Comparison of ENCODE assay signal across 1 cellular context in the genomic region with DNA sequence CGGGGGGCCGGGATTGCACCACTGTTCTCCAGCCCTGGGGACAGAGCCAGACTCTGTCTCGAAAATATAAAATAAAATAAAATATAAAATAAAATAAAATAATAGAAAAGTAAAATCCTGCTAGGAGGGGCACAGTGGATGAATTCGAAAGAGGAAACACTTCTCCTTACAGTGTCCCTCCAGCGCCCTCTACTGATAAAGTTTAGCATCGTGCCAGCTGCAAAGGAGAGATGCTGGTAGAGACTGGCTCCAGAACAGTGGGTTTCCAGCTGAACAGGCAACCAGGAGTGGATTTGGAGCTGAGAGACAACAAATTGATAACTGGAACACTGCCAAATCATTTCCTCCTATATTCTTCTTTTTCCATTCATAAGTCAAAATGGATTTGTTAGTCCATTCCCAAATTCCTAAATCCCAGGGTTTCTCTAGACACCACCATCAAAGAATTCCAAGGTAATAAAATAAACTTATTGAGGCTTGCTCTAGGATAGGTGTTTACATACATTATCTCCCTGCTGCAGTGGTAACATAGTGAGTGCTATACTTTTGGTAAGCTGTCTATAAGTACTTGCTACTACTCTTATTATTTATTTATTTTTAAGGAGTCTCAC.
TF ChIP-seq lines count a peak whose summit lies in the region.

No MANE protein-coding gene starts in this region.

TF ChIP-seq in HEK293, 187 proteins besides CTCF, POLR2A, EP300 and RAD21 (continued from another document):
- TF ChIP-seq, protein P1, sequence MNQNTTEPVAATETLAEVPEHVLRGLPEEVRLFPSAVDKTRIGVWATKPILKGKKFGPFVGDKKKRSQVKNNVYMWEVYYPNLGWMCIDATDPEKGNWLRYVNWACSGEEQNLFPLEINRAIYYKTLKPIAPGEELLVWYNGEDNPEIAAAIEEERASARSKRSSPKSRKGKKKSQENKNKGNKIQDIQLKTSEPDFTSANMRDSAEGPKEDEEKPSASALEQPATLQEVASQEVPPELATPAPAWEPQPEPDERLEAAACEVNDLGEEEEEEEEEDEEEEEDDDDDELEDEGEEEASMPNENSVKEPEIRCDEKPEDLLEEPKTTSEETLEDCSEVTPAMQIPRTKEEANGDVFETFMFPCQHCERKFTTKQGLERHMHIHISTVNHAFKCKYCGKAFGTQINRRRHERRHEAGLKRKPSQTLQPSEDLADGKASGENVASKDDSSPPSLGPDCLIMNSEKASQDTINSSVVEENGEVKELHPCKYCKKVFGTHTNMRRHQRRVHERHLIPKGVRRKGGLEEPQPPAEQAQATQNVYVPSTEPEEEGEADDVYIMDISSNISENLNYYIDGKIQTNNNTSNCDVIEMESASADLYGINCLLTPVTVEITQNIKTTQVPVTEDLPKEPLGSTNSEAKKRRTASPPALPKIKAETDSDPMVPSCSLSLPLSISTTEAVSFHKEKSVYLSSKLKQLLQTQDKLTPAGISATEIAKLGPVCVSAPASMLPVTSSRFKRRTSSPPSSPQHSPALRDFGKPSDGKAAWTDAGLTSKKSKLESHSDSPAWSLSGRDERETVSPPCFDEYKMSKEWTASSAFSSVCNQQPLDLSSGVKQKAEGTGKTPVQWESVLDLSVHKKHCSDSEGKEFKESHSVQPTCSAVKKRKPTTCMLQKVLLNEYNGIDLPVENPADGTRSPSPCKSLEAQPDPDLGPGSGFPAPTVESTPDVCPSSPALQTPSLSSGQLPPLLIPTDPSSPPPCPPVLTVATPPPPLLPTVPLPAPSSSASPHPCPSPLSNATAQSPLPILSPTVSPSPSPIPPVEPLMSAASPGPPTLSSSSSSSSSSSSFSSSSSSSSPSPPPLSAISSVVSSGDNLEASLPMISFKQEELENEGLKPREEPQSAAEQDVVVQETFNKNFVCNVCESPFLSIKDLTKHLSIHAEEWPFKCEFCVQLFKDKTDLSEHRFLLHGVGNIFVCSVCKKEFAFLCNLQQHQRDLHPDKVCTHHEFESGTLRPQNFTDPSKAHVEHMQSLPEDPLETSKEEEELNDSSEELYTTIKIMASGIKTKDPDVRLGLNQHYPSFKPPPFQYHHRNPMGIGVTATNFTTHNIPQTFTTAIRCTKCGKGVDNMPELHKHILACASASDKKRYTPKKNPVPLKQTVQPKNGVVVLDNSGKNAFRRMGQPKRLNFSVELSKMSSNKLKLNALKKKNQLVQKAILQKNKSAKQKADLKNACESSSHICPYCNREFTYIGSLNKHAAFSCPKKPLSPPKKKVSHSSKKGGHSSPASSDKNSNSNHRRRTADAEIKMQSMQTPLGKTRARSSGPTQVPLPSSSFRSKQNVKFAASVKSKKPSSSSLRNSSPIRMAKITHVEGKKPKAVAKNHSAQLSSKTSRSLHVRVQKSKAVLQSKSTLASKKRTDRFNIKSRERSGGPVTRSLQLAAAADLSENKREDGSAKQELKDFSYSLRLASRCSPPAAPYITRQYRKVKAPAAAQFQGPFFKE (tag by site-specific recombination; IDR thresholded peaks at IDR 0.05; ENCODE audit: borderline replicate concordance), result no peak
- TF ChIP-seq, protein P2, sequence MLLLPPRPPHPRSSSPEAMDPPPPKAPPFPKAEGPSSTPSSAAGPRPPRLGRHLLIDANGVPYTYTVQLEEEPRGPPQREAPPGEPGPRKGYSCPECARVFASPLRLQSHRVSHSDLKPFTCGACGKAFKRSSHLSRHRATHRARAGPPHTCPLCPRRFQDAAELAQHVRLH (tag by site-specific recombination; IDR thresholded peaks at IDR 0.05), result no peak
- no peak for TF ChIP-seq ZNF211 (tag by site-specific recombination; IDR thresholded peaks at IDR 0.05; ENCODE audit: low read depth)
- TF ChIP-seq ZNF473 (tag by site-specific recombination; IDR thresholded peaks at IDR 0.05), result no peak
- TF ChIP-seq, protein P3, sequence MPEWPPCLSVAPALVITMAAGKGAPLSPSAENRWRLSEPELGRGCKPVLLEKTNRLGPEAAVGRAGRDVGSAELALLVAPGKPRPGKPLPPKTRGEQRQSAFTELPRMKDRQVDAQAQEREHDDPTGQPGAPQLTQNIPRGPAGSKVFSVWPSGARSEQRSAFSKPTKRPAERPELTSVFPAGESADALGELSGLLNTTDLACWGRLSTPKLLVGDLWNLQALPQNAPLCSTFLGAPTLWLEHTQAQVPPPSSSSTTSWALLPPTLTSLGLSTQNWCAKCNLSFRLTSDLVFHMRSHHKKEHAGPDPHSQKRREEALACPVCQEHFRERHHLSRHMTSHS (tag by site-specific recombination; IDR thresholded peaks at IDR 0.05), result no peak
- TF ChIP-seq ZBTB48 (tag by site-specific recombination; IDR thresholded peaks at IDR 0.05), result no peak
- no peak for TF ChIP-seq PRDM1 (tag by site-specific recombination; IDR thresholded peaks at IDR 0.05)
- TF ChIP-seq ZNF660 (tag by site-specific recombination; IDR thresholded peaks at IDR 0.05), result no peak; the same call in 1 of the 2 replicates
- no peak for TF ChIP-seq GFI1B (tag by site-specific recombination; IDR thresholded peaks at IDR 0.05)
- peak; percentile 43; the same call in 1 of the 2 replicates for TF ChIP-seq ZSCAN30 (tag by site-specific recombination; IDR thresholded peaks at IDR 0.05)
- no peak for TF ChIP-seq ZFP41 (tag by site-specific recombination; IDR thresholded peaks at IDR 0.05; ENCODE audit: borderline replicate concordance)
- no peak for TF ChIP-seq ZNF354C (tag by site-specific recombination; IDR thresholded peaks at IDR 0.05; ENCODE audit: borderline replicate concordance, low read depth)
- TF ChIP-seq, protein P4, sequence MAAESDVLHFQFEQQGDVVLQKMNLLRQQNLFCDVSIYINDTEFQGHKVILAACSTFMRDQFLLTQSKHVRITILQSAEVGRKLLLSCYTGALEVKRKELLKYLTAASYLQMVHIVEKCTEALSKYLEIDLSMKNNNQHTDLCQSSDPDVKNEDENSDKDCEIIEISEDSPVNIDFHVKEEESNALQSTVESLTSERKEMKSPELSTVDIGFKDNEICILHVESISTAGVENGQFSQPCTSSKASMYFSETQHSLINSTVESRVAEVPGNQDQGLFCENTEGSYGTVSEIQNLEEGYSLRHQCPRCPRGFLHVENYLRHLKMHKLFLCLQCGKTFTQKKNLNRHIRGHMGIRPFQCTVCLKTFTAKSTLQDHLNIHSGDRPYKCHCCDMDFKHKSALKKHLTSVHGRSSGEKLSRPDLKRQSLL (tag by site-specific recombination; IDR thresholded peaks at IDR 0.05), result peak; percentile 64; the same call in 1 of the 2 replicates
- 0 out of 2 replicates have a peak, but pooled peaks have one; percentile 19 for TF ChIP-seq KLF10 (tag by site-specific recombination; IDR thresholded peaks at IDR 0.05)
- TF ChIP-seq ZNF600 (tag by site-specific recombination; IDR thresholded peaks at IDR 0.05), result peak; percentile 78; the same call in 1 of the 2 replicates
- no peak for TF ChIP-seq ZNF16 (tag by site-specific recombination; IDR thresholded peaks at IDR 0.05; ENCODE audit: low read depth)
- TF ChIP-seq FEZF1 (tag by site-specific recombination; IDR thresholded peaks at IDR 0.05), result no peak
- TF ChIP-seq MZF1 (tag by site-specific recombination; IDR thresholded peaks at IDR 0.05; ENCODE audit: borderline replicate concordance), result no peak
- TF ChIP-seq WT1 (tag by site-specific recombination; IDR thresholded peaks at IDR 0.05), result no peak
- no peak for TF ChIP-seq ZNF112 (tag by site-specific recombination; IDR thresholded peaks at IDR 0.05)
- TF ChIP-seq ZNF624 (tag by site-specific recombination; IDR thresholded peaks at IDR 0.05), result no peak
- TF ChIP-seq, protein P5, sequence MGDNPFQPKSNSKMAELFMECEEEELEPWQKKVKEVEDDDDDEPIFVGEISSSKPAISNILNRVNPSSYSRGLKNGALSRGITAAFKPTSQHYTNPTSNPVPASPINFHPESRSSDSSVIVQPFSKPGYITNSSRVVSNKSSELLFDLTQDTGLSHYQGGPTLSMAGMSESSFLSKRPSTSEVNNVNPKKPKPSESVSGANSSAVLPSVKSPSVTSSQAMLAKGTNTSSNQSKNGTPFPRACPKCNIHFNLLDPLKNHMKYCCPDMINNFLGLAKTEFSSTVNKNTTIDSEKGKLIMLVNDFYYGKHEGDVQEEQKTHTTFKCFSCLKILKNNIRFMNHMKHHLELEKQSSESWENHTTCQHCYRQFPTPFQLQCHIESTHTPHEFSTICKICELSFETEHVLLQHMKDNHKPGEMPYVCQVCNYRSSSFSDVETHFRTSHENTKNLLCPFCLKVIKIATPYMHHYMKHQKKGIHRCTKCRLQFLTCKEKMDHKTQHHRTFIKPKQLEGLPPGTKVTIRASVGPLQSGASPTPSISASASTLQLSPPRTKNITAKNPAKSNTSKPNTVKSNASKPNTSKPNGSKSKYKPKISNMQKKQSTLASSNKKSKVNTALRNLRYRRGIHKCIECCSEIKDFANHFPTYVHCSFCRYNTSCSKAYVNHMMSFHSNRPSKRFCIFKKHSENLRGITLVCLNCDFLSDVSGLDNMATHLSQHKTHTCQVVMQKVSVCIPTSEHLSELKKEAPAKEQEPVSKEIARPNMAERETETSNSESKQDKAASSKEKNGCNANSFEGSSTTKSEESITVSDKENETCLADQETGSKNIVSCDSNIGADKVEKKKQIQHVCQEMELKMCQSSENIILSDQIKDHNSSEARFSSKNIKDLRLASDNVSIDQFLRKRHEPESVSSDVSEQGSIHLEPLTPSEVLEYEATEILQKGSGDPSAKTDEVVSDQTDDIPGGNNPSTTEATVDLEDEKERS (tag by site-specific recombination; IDR thresholded peaks at IDR 0.05), result no peak
- no peak for TF ChIP-seq ZNF114 (tag by site-specific recombination; IDR thresholded peaks at IDR 0.05)
